ENCODE assay signal across 8 cellular contexts in the genomic region with DNA sequence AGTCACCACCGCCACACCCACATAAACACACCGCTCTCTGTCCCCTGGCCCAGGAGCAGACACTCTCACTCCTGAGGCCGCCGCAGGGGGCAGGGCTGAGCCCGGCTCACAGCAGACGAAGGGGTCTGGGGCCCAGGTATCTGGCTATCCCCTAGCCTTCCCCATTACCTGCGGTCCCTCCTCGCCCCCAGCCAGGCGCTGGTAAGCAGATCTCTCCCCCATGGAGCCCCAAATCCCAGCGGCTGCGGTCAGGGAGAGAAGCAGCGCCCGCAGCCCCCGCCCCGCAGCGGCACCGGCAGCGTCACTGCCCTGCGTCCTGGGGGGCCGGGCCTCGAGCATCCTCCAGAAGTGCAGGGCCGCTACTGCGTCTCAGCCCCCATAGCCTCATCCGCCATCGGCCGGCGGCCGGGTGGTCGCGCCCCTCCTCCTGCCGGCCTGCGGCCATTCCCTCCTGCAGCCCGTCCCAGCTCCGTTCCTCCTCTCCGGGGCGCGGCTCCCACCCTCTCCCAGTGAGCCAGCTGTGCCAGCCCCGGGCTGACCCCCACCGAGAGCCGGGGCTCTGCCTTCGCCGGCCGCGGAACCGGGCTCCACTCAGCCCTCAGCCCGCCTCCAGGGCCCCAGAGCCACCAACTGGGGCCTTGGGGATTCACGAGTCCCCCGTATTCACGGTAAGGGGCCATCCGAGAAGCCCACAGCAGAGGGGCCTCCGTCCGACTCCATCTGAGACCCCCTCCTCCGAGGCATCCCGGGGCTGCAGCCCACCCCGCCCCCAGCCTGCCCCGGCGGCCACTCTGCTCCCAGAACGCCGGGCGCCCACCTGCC. TPM values are rescaled to one million over a fixed set of nuclear protein-coding genes. Genes with fewer than 3 reads are reported as not detected.
DNase-seq lines count a peak whose midpoint lies in the region; ATAC-seq and TF ChIP-seq lines count a peak whose summit lies in the region.

No MANE protein-coding gene starts in this region.

- no peaks in the 10 kb centered on the region for H3K27me3 Mint-ChIP-seq in natural killer cell treated with Interleukin-12 subunit alpha and Interleukin-12 subunit beta and Interleukin-15 and Interleukin-18, amount 100 ng/mL, for 72 hours

- peak; percentile 68 for ATAC-seq in GM18867 (IDR thresholded peaks at IDR 0.05; ENCODE audit: unreplicated experiment)
- peak; percentile 68 for ATAC-seq in HG03159 (IDR thresholded peaks at IDR 0.05; ENCODE audit: unreplicated experiment)
- ATAC-seq in esophagus mucosa: peak; percentile 51
- peak; percentile 83 to 84 for ATAC-seq in natural killer cell treated with Interleukin-12 subunit alpha and Interleukin-12 subunit beta and Interleukin-15 and Interleukin-18, amount 100 ng/mL, for 72 hours
- peak; percentile 11 for ATAC-seq in thoracic aorta (ENCODE audit: insufficient number of reproducible peaks, low FRiP score, low read depth)

- H3K9me3 ChIP-seq in thoracic aorta: no peaks in the 10 kb centered on the region

- H3K36me3 Mint-ChIP-seq in natural killer cell treated with Interleukin-12 subunit alpha and Interleukin-12 subunit beta and Interleukin-15 and Interleukin-18, amount 100 ng/mL, for 72 hours: no peaks in the 10 kb centered on the region

- H3K4me1 ChIP-seq in thoracic aorta (ENCODE audit: control insufficient read depth in 1 of 2, low read depth in 2 of 2): peaks cover 39 to 58% of the 10 kb centered on the region in 2 donors

- no peak for TF ChIP-seq CTCF in thoracic aorta (IDR thresholded peaks at IDR 0.05)

- H3K27ac ChIP-seq in thoracic aorta: peak overlapping the region; percentile 88 to 91

- no peaks in the 10 kb centered on the region for H3K27me3 ChIP-seq in thoracic aorta (replicated peaks; ENCODE audit: insufficient read depth)

- no peaks in the 10 kb centered on the region for H3K36me3 ChIP-seq in thoracic aorta

- DNase-seq in AG08396 (ENCODE audit: low spot score) (peak; percentile 74), NCI-H82 treated with DMSO at 0.1 percent for 48 hours (lab: John Stamatoyannopoulos, UW; ENCODE audit: unreplicated experiment) (peak; percentile 40), activated T-cell treated with anti-CD3 and anti-CD28 coated beads for 4 hours (peak; percentile 49), thoracic aorta (ENCODE audit: low spot score) (no peak)
- DNase-seq in natural killer cell treated with Interleukin-12 subunit alpha and Interleukin-12 subunit beta and Interleukin-15 and Interleukin-18, amount 100 ng/mL, for 72 hours (ENCODE audit: low spot score): peak; percentile 73

- H3K27ac Mint-ChIP-seq in natural killer cell treated with Interleukin-12 subunit alpha and Interleukin-12 subunit beta and Interleukin-15 and Interleukin-18, amount 100 ng/mL, for 72 hours: peak overlapping the region; percentile 89 to 94

- H3K4me3 ChIP-seq in thoracic aorta: peak overlapping the region; percentile 96

- H3K4me3 Mint-ChIP-seq in natural killer cell treated with Interleukin-12 subunit alpha and Interleukin-12 subunit beta and Interleukin-15 and Interleukin-18, amount 100 ng/mL, for 72 hours: peak overlapping the region; percentile 84

- H3K4me1 Mint-ChIP-seq in natural killer cell treated with Interleukin-12 subunit alpha and Interleukin-12 subunit beta and Interleukin-15 and Interleukin-18, amount 100 ng/mL, for 72 hours (ENCODE audit: low read depth in 2 of 2): peaks cover 36 to 40% of the 10 kb centered on the region in 2 donors

- no peaks in the 10 kb centered on the region for H3K9me3 Mint-ChIP-seq in natural killer cell treated with Interleukin-12 subunit alpha and Interleukin-12 subunit beta and Interleukin-15 and Interleukin-18, amount 100 ng/mL, for 72 hours

RNA-seq across cellular contexts. Expression of gene TNK2, which starts 13.1 kb away (rescaled TPM):
- total RNA-seq in esophagus mucosa (42.6 TPM), thoracic aorta (10 to 100 TPM; 38.9 to 69.8 TPM)
- 100 to 1,000 TPM in 1 of 2 donors, 10 to 100 TPM in 1; 63.5 to 116 TPM for total RNA-seq in natural killer cell treated with Interleukin-12 subunit alpha and Interleukin-12 subunit beta and Interleukin-15 and Interleukin-18, amount 100 ng/mL, for 72 hours

Comparison
In these comparisons a context has a peak if more than half of its experiments do, and no peak if none do; other contexts are left out.
1. ATAC-seq: peak in every context shown above with its lines; median percentile 84 in natural killer cell treated with Interleukin-12 subunit alpha and Interleukin-12 subunit beta and Interleukin-15 and Interleukin-18, amount 100 ng/mL, for 72 hours; 68 in GM18867; 68 in HG03159; 51 in esophagus mucosa; 11 in thoracic aorta.